ENCODE assay signal across 14 cellular contexts in the genomic region with DNA sequence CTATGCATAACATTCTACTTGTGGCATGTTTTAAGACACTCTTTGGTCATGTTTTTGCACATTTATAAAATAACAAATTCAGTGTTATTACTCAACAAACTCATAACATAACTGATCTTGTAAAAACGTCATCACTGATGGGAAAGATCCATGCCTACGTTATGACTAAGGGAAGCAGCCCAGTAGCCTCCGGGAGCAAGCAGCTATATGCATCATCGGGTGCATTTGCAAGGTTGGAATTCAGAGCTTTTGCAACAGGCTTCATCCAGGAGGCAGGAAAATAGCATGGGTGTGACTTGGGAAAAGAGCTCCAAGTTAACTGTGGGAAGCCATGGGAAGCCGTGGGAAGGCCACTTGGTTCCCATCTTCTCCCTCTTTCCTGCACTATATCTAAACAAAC.
DNase-seq lines count a peak whose midpoint lies in the region; ATAC-seq, FAIRE-seq and TF ChIP-seq lines count a peak whose summit lies in the region.
"Had no signal": no experiment of that assay in that cellular context is flagged by ENCODE, and none has a peak within 500 bp of the region (broad histone marks: within the 10 kb centered on the region; RNA-seq: fewer than 3 reads in every experiment).

No MANE protein-coding gene starts in this region.

- peaks cover 10% of the 10 kb centered on the region for H3K4me1 ChIP-seq in IMR-90 (ENCODE audit: control insufficient read depth, insufficient read depth, low read length)

- H3K27me3 ChIP-seq in IMR-90 (ENCODE audit: control insufficient read depth, insufficient read depth, low read length) (no peaks in the 10 kb centered on the region), bronchial epithelial cell (ENCODE audit: control insufficient read depth, insufficient read depth, low read length) (no peaks in the 10 kb centered on the region), kidney epithelial cell (ENCODE audit: control insufficient read depth, insufficient read depth, low read length) (no peaks in the 10 kb centered on the region)

- H3K56ac ChIP-seq in IMR-90 (ENCODE audit: extremely low read depth, insufficient read depth, low read length) = peak overlapping the region; percentile 55; the same call in 1 of the 2 replicates

- H3K9me1 ChIP-seq in IMR-90 (ENCODE audit: insufficient read depth, low read length) = peaks cover 4% of the 10 kb centered on the region

- H3K4me3 Mint-ChIP-seq in stimulated activated effector memory CD8-positive, alpha-beta T cell treated with anti-CD3 and anti-CD28 coated beads, Interleukin-12 subunit alpha, Interleukin-12 subunit beta, amount 100 ng/mL, for 72 hours = no peak overlapping the region
- H3K4me3 Mint-ChIP-seq: brain had no signal

- CTCF ChIA-PET in IMR-90 (lab: Yijun Ruan, JAX) = interaction anchor here (0.9 to 1.4 kb wide), 2 partner anchors 16 to 293 kb away, joined by 3 read pairs; no protein-coding TSS in a partner anchor

- H3K36me3 ChIP-seq in IMR-90 (ENCODE audit: control insufficient read depth, insufficient read depth, low read length) (no peaks in the 10 kb centered on the region), bronchial epithelial cell (ENCODE audit: control insufficient read depth, insufficient read depth, low read length) (no peaks in the 10 kb centered on the region), kidney epithelial cell (ENCODE audit: control insufficient read depth, insufficient read depth, low read length) (no peaks in the 10 kb centered on the region)

- peak overlapping the region; percentile 12 for H2AK9ac ChIP-seq in IMR-90 (replicated peaks; ENCODE audit: low read depth, low read length, poor library complexity)

- no peak overlapping the region; the same call in 1 of the 2 replicates for H3K23ac ChIP-seq in IMR-90 (ENCODE audit: low read depth, low read length)

- peak overlapping the region; percentile 42; the same call in 1 of the 2 replicates for H3K4me2 ChIP-seq in IMR-90 (ENCODE audit: low read depth, low read length)

- H4K20me1 ChIP-seq in IMR-90 (ENCODE audit: insufficient read depth, low read length) = no peaks in the 10 kb centered on the region

- peak overlapping the region; percentile 93 for H3K27ac ChIP-seq in IMR-90 (ENCODE audit: insufficient read depth, low read length)
- H3K27ac ChIP-seq: C4-2B had no signal

- peak overlapping the region; percentile 72; the same call in 1 of the 2 replicates for H3K14ac ChIP-seq in IMR-90 (replicated peaks; ENCODE audit: low read depth, low read length)

- no peaks in the 10 kb centered on the region for H3K79me1 ChIP-seq in IMR-90 (ENCODE audit: low read depth in 1 of 2, low read length in 2 of 2)

- dilution Hi-C loops in IMR-90 (cut with HindIII; ENCODE audit: low sequenced_read_pairs, unreplicated experiment) = no loop called here

- peak overlapping the region; percentile 90 for H4K5ac ChIP-seq in IMR-90 (ENCODE audit: low read depth, low read length)

- ATAC-seq in IMR-90 (ENCODE audit: low read depth) (peak; percentile 98), left ventricle myocardium superior (no peak)
- ATAC-seq in stimulated activated effector memory CD8-positive, alpha-beta T cell treated with anti-CD3 and anti-CD28 coated beads, Interleukin-12 subunit alpha, Interleukin-12 subunit beta, amount 100 ng/mL, for 72 hours = no peak

- TF ChIP-seq POLR2A in IMR-90 (IDR thresholded peaks at IDR 0.05; ENCODE audit: low read depth, low read length) = no peak; the same call in 1 of the 2 replicates

- peak; percentile 85 for FAIRE-seq in bronchial epithelial cell (lab: Jason Lieb, UNC)

- in situ Hi-C loops in IMR-90 (cut with MboI; ENCODE audit: low sequenced_read_pairs) = no loop called here

- peak; percentile 40 for TF ChIP-seq RAD21 in IMR-90 (IDR thresholded peaks at IDR 0.05; ENCODE audit: low read length)

- POLR2A ChIA-PET in IMR-90 (lab: Charles Lee; ENCODE audit: unreplicated experiment) = interaction anchor here (0.6 kb wide), 2 partner anchors 182 to 301 kb away, joined by 3 read pairs; no protein-coding TSS in a partner anchor

- peaks cover 3% of the 10 kb centered on the region for H3K9me3 Mint-ChIP-seq in stimulated activated effector memory CD8-positive, alpha-beta T cell treated with anti-CD3 and anti-CD28 coated beads, Interleukin-12 subunit alpha, Interleukin-12 subunit beta, amount 100 ng/mL, for 72 hours

- H2BK5ac ChIP-seq in IMR-90 (ENCODE audit: low read depth, low read length, poor library complexity, severe bottlenecking) = peak overlapping the region; percentile 98

- H3K9ac ChIP-seq in IMR-90 (ENCODE audit: low read depth, low read length) = no peak overlapping the region

- intact Hi-C loops in IMR-90 (cut with micrococcal nuclease) = no loop called here
- intact Hi-C loops in left ventricle myocardium superior (cut with micrococcal nuclease) = no loop called here

- peak overlapping the region; percentile 89 for H4K91ac ChIP-seq in IMR-90 (ENCODE audit: insufficient read depth, low read depth, low read length)

- WGBS in IMR-90 (ENCODE audit: extremely low coverage in 2 of 2, insufficient read length in 1 of 2), 2 experiments = no CpG with 5 or more reads among the region's 5 CpGs

- no peaks in the 10 kb centered on the region for H3K36me3 Mint-ChIP-seq in stimulated activated effector memory CD8-positive, alpha-beta T cell treated with anti-CD3 and anti-CD28 coated beads, Interleukin-12 subunit alpha, Interleukin-12 subunit beta, amount 100 ng/mL, for 72 hours
- H3K36me3 Mint-ChIP-seq: brain had no signal

- H3K4ac ChIP-seq in IMR-90 (ENCODE audit: low read depth, low read length) = peak overlapping the region; percentile 89

- no peaks in the 10 kb centered on the region for H3K9me3 ChIP-seq in IMR-90 (ENCODE audit: control insufficient read depth, insufficient read depth, low read length)

- peak overlapping the region; percentile 79 to 95; a peak in 3 of 4 replicates for H4K8ac ChIP-seq in IMR-90 (ENCODE audit: low read depth in 2 of 2, low read length in 2 of 2)

- peak overlapping the region; percentile 21; the same call in 1 of the 2 replicates for H2AK5ac ChIP-seq in IMR-90 (ENCODE audit: low read depth, low read length)

- no peak overlapping the region for H3K27ac Mint-ChIP-seq in stimulated activated effector memory CD8-positive, alpha-beta T cell treated with anti-CD3 and anti-CD28 coated beads, Interleukin-12 subunit alpha, Interleukin-12 subunit beta, amount 100 ng/mL, for 72 hours
- H3K27ac Mint-ChIP-seq: brain had no signal

- H3K18ac ChIP-seq in IMR-90 (ENCODE audit: low read depth, low read length) = peak overlapping the region; percentile 98

- TF ChIP-seq CTCF in AG09309 (IDR thresholded peaks at IDR 0.05; ENCODE audit: control insufficient read depth, insufficient read depth, low read depth, low read length, missing control alignments) (no peak), IMR-90 (conservative IDR thresholded peaks at IDR 0.05; ENCODE audit: low read depth, low read length) (no peak), bronchial epithelial cell (IDR thresholded peaks at IDR 0.05; ENCODE audit: insufficient read depth, low read length, severe bottlenecking) (no peak), kidney epithelial cell (IDR thresholded peaks at IDR 0.05; ENCODE audit: insufficient read depth, low read length, poor library complexity, severe bottlenecking) (no peak)

- H2BK120ac ChIP-seq in IMR-90 (ENCODE audit: low read depth, low read length) = peak overlapping the region; percentile 88

- DNase-seq in AG09309 (ENCODE audit: low read depth) (peak; percentile 100), IMR-90 (peak; percentile 100), bronchial epithelial cell (ENCODE audit: low read depth) (peak; percentile 99), kidney epithelial cell (ENCODE audit: low read depth) (peak; percentile 85), hippocampal formation (lab: John Stamatoyannopoulos, UW) (no peak), left ventricle myocardium superior (no peak), NCI-H1092 treated with DMSO at 0.1 percent for 48 hours (lab: John Stamatoyannopoulos, UW) (no peak)
- no peak for DNase-seq in stimulated activated effector memory CD8-positive, alpha-beta T cell treated with anti-CD3 and anti-CD28 coated beads, Interleukin-12 subunit alpha, Interleukin-12 subunit beta, amount 100 ng/mL, for 72 hours (ENCODE audit: low spot score in 2 of 2)
- DNase-seq: activated CD8-positive, alpha-beta memory T cell treated with anti-CD3 and anti-CD28 coated beads for 24 hours; KBM-7; NCI-H446; stimulated activated naive CD4-positive, alpha-beta T cell had no signal

- BruUV-seq in IMR-90 (replicated peaks; lab: Mats Ljungman, UMichigan) = no TSS peak

- no peaks in the 10 kb centered on the region for H3K4me1 Mint-ChIP-seq in stimulated activated effector memory CD8-positive, alpha-beta T cell treated with anti-CD3 and anti-CD28 coated beads, Interleukin-12 subunit alpha, Interleukin-12 subunit beta, amount 100 ng/mL, for 72 hours

- H3K4me3 ChIP-seq in AG09309 (ENCODE audit: control insufficient read depth, low read depth, low read length) (no peak overlapping the region), IMR-90 (ENCODE audit: insufficient read depth, low read depth, low read length) (no peak overlapping the region), bronchial epithelial cell (ENCODE audit: low read depth, low read length) (no peak overlapping the region), kidney epithelial cell (ENCODE audit: low read depth, low read length) (no peak overlapping the region)

- peak overlapping the region; percentile 89 for H2BK20ac ChIP-seq in IMR-90 (ENCODE audit: low read depth, low read length)

- peak overlapping the region; percentile 69 for H2AFZ ChIP-seq in IMR-90 (replicated peaks; ENCODE audit: low read length, poor library complexity)

- H2BK15ac ChIP-seq in IMR-90 (ENCODE audit: low read depth, low read length) = peak overlapping the region; percentile 84; the same call in 1 of the 3 replicates

TF ChIP-seq in IMR-90, 13 proteins besides CTCF, POLR2A, EP300 and RAD21 (continues in another document):
- no peak for TF ChIP-seq SMC3 (IDR thresholded peaks at IDR 0.05; ENCODE audit: low read depth, low read length)
- peak; percentile 52 for TF ChIP-seq MAFK (IDR thresholded peaks at IDR 0.05; ENCODE audit: low read depth, low read length)
- TF ChIP-seq RCOR1 (IDR thresholded peaks at IDR 0.05; ENCODE audit: insufficient replicate concordance, low read length) = no peak
- TF ChIP-seq NFE2L2 (IDR thresholded peaks at IDR 0.05; ENCODE audit: low read depth, low read length) = peak; percentile 56; the same call in 1 of the 2 replicates
- TF ChIP-seq CEBPB (IDR thresholded peaks at IDR 0.05; ENCODE audit: low read depth, low read length) = peak; percentile 97
- TF ChIP-seq, protein P1, sequence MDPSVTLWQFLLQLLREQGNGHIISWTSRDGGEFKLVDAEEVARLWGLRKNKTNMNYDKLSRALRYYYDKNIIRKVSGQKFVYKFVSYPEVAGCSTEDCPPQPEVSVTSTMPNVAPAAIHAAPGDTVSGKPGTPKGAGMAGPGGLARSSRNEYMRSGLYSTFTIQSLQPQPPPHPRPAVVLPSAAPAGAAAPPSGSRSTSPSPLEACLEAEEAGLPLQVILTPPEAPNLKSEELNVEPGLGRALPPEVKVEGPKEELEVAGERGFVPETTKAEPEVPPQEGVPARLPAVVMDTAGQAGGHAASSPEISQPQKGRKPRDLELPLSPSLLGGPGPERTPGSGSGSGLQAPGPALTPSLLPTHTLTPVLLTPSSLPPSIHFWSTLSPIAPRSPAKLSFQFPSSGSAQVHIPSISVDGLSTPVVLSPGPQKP (IDR thresholded peaks at IDR 0.05; ENCODE audit: borderline replicate concordance, low read depth, low read length) = no peak

Comparison
In these comparisons a context has a peak if more than half of its experiments do, and no peak if none do; other contexts are left out.
1. DNase-seq: peak in AG09309 (single experiment), IMR-90 (single experiment), bronchial epithelial cell (single experiment) and kidney epithelial cell (single experiment); none in stimulated activated effector memory CD8-positive, alpha-beta T cell treated with anti-CD3 and anti-CD28 coated beads, Interleukin-12 subunit alpha, Interleukin-12 subunit beta, amount 100 ng/mL, for 72 hours (0 of 2), hippocampal formation (0 of 2), left ventricle myocardium superior (single experiment) and NCI-H1092 treated with DMSO at 0.1 percent for 48 hours (single experiment).